In genomic region chr11:32586576-32587190, GRCh38 we compare ENCODE assay signal across 9 cellular contexts. TPM values are rescaled to one million over a fixed set of nuclear protein-coding genes. Genes with fewer than 3 reads are reported as not detected.
DNase-seq lines count a peak whose midpoint lies in the region; ATAC-seq and TF ChIP-seq lines count a peak whose summit lies in the region.
"Had no signal": no experiment of that assay in that cellular context is flagged by ENCODE, and none has a peak within 500 bp of the region (broad histone marks: within the 10 kb centered on the region; RNA-seq: fewer than 3 reads in every experiment).

No MANE protein-coding gene starts in this region.

- no peak overlapping the region for H3K27ac ChIP-seq in BLaER1 treated with 17β-estradiol and CSF1 and Interleukin-3, amounts not matched to agents 10 nM and 100 nM
- H3K27ac ChIP-seq in GM23248 (no peak overlapping the region), SU-DHL-6 (ENCODE audit: low read depth, low read length) (no peak overlapping the region), gastrocnemius medialis (no peak overlapping the region)

- H3F3A ChIP-seq in GM23248 (ENCODE audit: insufficient read depth) (peaks cover 6% of the 10 kb centered on the region), SU-DHL-6 (ENCODE audit: insufficient read depth) (no peaks in the 10 kb centered on the region)

- H3K9me2 ChIP-seq in GM23248 (ENCODE audit: insufficient read depth) = no peaks in the 10 kb centered on the region
- H3K9me2 ChIP-seq in SU-DHL-6 (replicated peaks; ENCODE audit: insufficient read depth, low read length) = no peaks in the 10 kb centered on the region

- H3K4me3 ChIP-seq in BLaER1 treated with 17β-estradiol and CSF1 and Interleukin-3, amounts not matched to agents 10 nM and 100 nM = no peak overlapping the region
- no peak overlapping the region for H3K4me3 ChIP-seq in GM23248
- H3K4me3 ChIP-seq in SU-DHL-6 (ENCODE audit: insufficient read depth, low read length, poor library complexity, severe bottlenecking) = no peak overlapping the region
- H3K4me3 ChIP-seq in gastrocnemius medialis = no peak overlapping the region
- H3K4me3 ChIP-seq: lung had no signal

- DNase-seq in GM23248 (peak; percentile 59), glomerular visceral epithelial cell (ENCODE audit: extremely low spot score) (peak; percentile 40), midbrain (lab: John Stamatoyannopoulos, UW) (no peak), gastrocnemius medialis (no peak)

- H3K36me3 ChIP-seq in BLaER1 treated with 17β-estradiol and CSF1 and Interleukin-3, amounts not matched to agents 10 nM and 100 nM = peaks cover 46 to 64% (median 61%) of the 10 kb centered on the region in 11 experiments
- H3K36me3 ChIP-seq in GM23248 (ENCODE audit: low read depth) (peaks cover 30% of the 10 kb centered on the region), SU-DHL-6 (ENCODE audit: low read length) (peaks cover 8% of the 10 kb centered on the region; the same call in 1 of the 2 replicates), gastrocnemius medialis (peaks cover 3 to 30% of the 10 kb centered on the region in 2 donors)

- TF ChIP-seq POLR2A in gastrocnemius medialis (IDR thresholded peaks at IDR 0.05) = no peak

- peaks cover 55 to 74% (median 69%) of the 10 kb centered on the region in 11 experiments; a peak in 21 of 22 replicates for H4K20me1 ChIP-seq in BLaER1 treated with 17β-estradiol and CSF1 and Interleukin-3, amounts not matched to agents 10 nM and 100 nM
- peaks cover 7% of the 10 kb centered on the region; the same call in 1 of the 2 replicates for H4K20me1 ChIP-seq in GM23248 (ENCODE audit: insufficient read depth)
- peaks cover 10% of the 10 kb centered on the region; the same call in 1 of the 2 replicates for H4K20me1 ChIP-seq in SU-DHL-6 (ENCODE audit: low read depth, low read length)

- peaks cover 0 to 10% (median 5%) of the 10 kb centered on the region in 11 experiments; a peak in 7 of 22 replicates for H3K9me3 ChIP-seq in BLaER1 treated with 17β-estradiol and CSF1 and Interleukin-3, amounts not matched to agents 10 nM and 100 nM (replicated peaks in 1 of 11)
- H3K9me3 ChIP-seq in GM23248 (ENCODE audit: low read depth) (no peaks in the 10 kb centered on the region), SU-DHL-6 (ENCODE audit: insufficient read depth, low read length) (no peaks in the 10 kb centered on the region), gastrocnemius medialis (no peaks in the 10 kb centered on the region)

- no peaks in the 10 kb centered on the region for H3K27me3 ChIP-seq in BLaER1 treated with 17β-estradiol and CSF1 and Interleukin-3, amounts not matched to agents 10 nM and 100 nM
- no peaks in the 10 kb centered on the region for H3K27me3 ChIP-seq in GM23248 (replicated peaks; ENCODE audit: insufficient read depth)
- H3K27me3 ChIP-seq in SU-DHL-6 (ENCODE audit: low read length) = no peaks in the 10 kb centered on the region
- no peaks in the 10 kb centered on the region for H3K27me3 ChIP-seq in gastrocnemius medialis

- peaks cover 18 to 58% (median 46%) of the 10 kb centered on the region in 10 experiments for H3K4me1 ChIP-seq in BLaER1 treated with 17β-estradiol and CSF1 and Interleukin-3, amounts not matched to agents 10 nM and 100 nM
- H3K4me1 ChIP-seq in GM23248 (ENCODE audit: insufficient read depth) = peaks cover 12% of the 10 kb centered on the region
- peaks cover 21 to 24% of the 10 kb centered on the region in 2 donors for H3K4me1 ChIP-seq in gastrocnemius medialis

- intact Hi-C loops in gastrocnemius medialis (cut with DNase I; ENCODE audit: low total_unique reads) = loop anchor here (10.0 kb wide), 1 partner anchor 578 kb away; the partner anchor contains the start of gene CSTF3

- ATAC-seq in HG03442 (IDR thresholded peaks at IDR 0.05; ENCODE audit: unreplicated experiment) (no peak), gastrocnemius medialis (no peak), GM19397 (IDR thresholded peaks at IDR 0.05; ENCODE audit: unreplicated experiment) (no peak)

- no peak overlapping the region for H2AFZ ChIP-seq in GM23248
- no peak overlapping the region for H2AFZ ChIP-seq in SU-DHL-6 (ENCODE audit: low read depth, low read length, severe bottlenecking)

- peak overlapping the region; percentile 87 to 98 (median 95); a peak in 19 of 22 replicates for H3K4me2 ChIP-seq in BLaER1 treated with 17β-estradiol and CSF1 and Interleukin-3, amounts not matched to agents 10 nM and 100 nM
- no peak overlapping the region for H3K4me2 ChIP-seq in GM23248 (ENCODE audit: unreplicated experiment)
- H3K4me2 ChIP-seq in SU-DHL-6 (ENCODE audit: low read depth, low read length, poor library complexity, severe bottlenecking) = peak overlapping the region; percentile 35

- H3K9ac ChIP-seq in BLaER1 treated with 17β-estradiol and CSF1 and Interleukin-3, amounts not matched to agents 10 nM and 100 nM = peak overlapping the region in 1 of 11 experiments; percentile 46; a peak in 2 of 22 replicates
- H3K9ac ChIP-seq in GM23248 (no peak overlapping the region), SU-DHL-6 (ENCODE audit: low read length) (no peak overlapping the region)

- in situ Hi-C loops in GM23248 (cut with MboI) = no loop called here
- in situ Hi-C loops in gastrocnemius medialis (cut with MboI; ENCODE audit: low sequenced_read_pairs in 4 of 4) = loop anchor here in 3 of 4 donors (25.0 kb wide), 3 partner anchors 301 to 576 kb away; partner anchors contain the start of genes CSTF3 (in 2 of the 3), QSER1 (in 1 of the 3) and TCP11L1 (in 1 of the 3)

- no peak for TF ChIP-seq CTCF in SU-DHL-6 (IDR thresholded peaks at IDR 0.05; ENCODE audit: insufficient read depth, low read length, poor library complexity, severe bottlenecking)
- TF ChIP-seq CTCF in gastrocnemius medialis (IDR thresholded peaks at IDR 0.05 in 4 of 5, conservative IDR thresholded peaks at IDR 0.05 in 1 of 5) = no peak

- peaks cover 78% of the 10 kb centered on the region for H3K79me2 ChIP-seq in GM23248 (ENCODE audit: insufficient read depth)
- peaks cover 60% of the 10 kb centered on the region for H3K79me2 ChIP-seq in SU-DHL-6 (ENCODE audit: insufficient read depth, low read length)

- WGBS in GM23248 (ENCODE audit: low coverage in 1 of 2, low lambda C conversion rate in 2 of 2, missing lambda C conversion rate in 2 of 2), 2 experiments = 84 to 88% methylated on average over 4 of the region's 4 CpGs

RNA-seq across cellular contexts. Expression of gene EIF3M, which starts 3.1 kb away (rescaled TPM):
- 527 and 543 TPM in 2 replicates for total RNA-seq in GM23248 (2014; rRNA removed; shearing (Covaris generic))
- polyA plus RNA-seq in GM23248 (2016; fragmentation: Nextera tagmentation; extraction: Ambion mirVana) = 289 and 297 TPM in 2 replicates
- 100 to 1,000 TPM; 335 to 393 (median 355) TPM for total RNA-seq in gastrocnemius medialis

Comparison
In these comparisons a context has a peak if more than half of its experiments do, and no peak if none do; other contexts are left out.
1. DNase-seq: peak in GM23248 (single experiment) and glomerular visceral epithelial cell (single experiment); none in midbrain (single experiment) and gastrocnemius medialis (0 of 2).